In genomic region chr9:135879619-135880018, GRCh38 we compare ENCODE assay signal across 12 cellular contexts.
"Had no signal": no experiment of that assay in that cellular context is flagged by ENCODE, and none has a peak within 500 bp of the region (broad histone marks: within the 10 kb centered on the region; RNA-seq: fewer than 3 reads in every experiment).

No MANE protein-coding gene starts in this region.

- H3K4me1 ChIP-seq: breast epithelium had no signal

- FAIRE-seq: TTC549 had no signal

- H3K9me3 ChIP-seq: breast epithelium, tibial artery, uterus had no signal

- H3K36me3 ChIP-seq: breast epithelium, uterus had no signal

- H3K27me3 Mint-ChIP-seq: activated naive CD4-positive, alpha-beta T cell treated with anti-CD3 and anti-CD28 coated beads, Interleukin-2, amount 50 U/mL, for 24 hours; T-helper 17 cell had no signal

- H3K4me3 Mint-ChIP-seq: activated naive CD4-positive, alpha-beta T cell treated with anti-CD3 and anti-CD28 coated beads, Interleukin-2, amount 50 U/mL, for 24 hours; natural killer cell; T-helper 17 cell had no signal

- DNase-seq: effector CD4-positive, alpha-beta T cell; natural killer cell; stimulated activated CD4-positive, alpha-beta T cell treated with anti-CD3 and anti-CD28 coated beads, Interleukin-4, amount 100 ng/mL, for 4 hours; T-helper 17 cell; tibial artery; uterus had no signal

- H3K9me3 Mint-ChIP-seq: activated naive CD4-positive, alpha-beta T cell treated with anti-CD3 and anti-CD28 coated beads, Interleukin-2, amount 50 U/mL, for 24 hours; natural killer cell had no signal

- ATAC-seq: activated CD4-positive, CD25-positive, alpha-beta regulatory T cell treated with anti-CD3 and anti-CD28 coated beads, Interleukin-2, amount 50 U/mL, for 24 hours; natural killer cell; T-helper 17 cell had no signal

- H3K27me3 ChIP-seq: breast epithelium, tibial artery, uterus had no signal

- H3K36me3 Mint-ChIP-seq: natural killer cell had no signal

- H3K4me3 ChIP-seq: breast epithelium, skin epidermis, tibial artery, uterus had no signal

- H3K27ac Mint-ChIP-seq: activated naive CD4-positive, alpha-beta T cell treated with anti-CD3 and anti-CD28 coated beads, Interleukin-2, amount 50 U/mL, for 24 hours had no signal

- H3K27ac ChIP-seq: breast epithelium, epithelial cell of prostate, skin epidermis, tibial artery, uterus had no signal
